In the genomic region with DNA sequence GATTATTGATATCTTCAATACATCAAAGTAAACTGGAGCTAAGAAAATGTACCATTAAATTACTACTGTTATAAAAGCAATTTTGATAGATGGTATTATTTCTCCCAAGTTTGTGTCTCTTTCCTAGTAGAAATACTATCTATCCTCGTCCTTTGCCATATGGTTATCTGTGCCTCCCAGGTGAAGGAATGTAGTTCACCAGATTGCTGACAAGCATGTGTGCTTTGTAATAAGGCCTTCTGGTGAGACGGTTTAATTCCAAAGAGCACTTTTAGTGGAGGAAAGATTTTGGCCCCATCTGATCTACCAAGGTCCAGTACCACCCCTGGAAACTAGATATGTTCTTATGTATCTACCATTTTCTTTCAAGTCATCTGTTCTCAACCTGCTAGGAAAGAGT, we compare ENCODE assay signal across 21 cellular contexts.
"Had no signal": no experiment of that assay in that cellular context is flagged by ENCODE, and none has a peak within 500 bp of the region (broad histone marks: within the 10 kb centered on the region; RNA-seq: fewer than 3 reads in every experiment).

No MANE protein-coding gene starts in this region.

- H3K36me3 Mint-ChIP-seq: naive thymus-derived CD8-positive, alpha-beta T cell had no signal

- H3K36me3 ChIP-seq: gastrocnemius medialis, heart left ventricle, left lung, ovary, sigmoid colon, suprapubic skin, transverse colon, vagina had no signal

- H3K4me3 ChIP-seq: gastrocnemius medialis, heart left ventricle, hepatocyte, left lung, ovary, psoas muscle, sigmoid colon, suprapubic skin, transverse colon, vagina had no signal

- H3K79me2 ChIP-seq: hepatocyte had no signal

- H3K4me2 ChIP-seq: hepatocyte had no signal

- H3K27me3 Mint-ChIP-seq: stimulated activated naive B cell treated with anti-CD40 and anti-IgM and Interleukin-4, amounts not matched to agents 10 μg/mL and 1 μg/mL and 100 μg/mL, for 72 hours; stimulated activated naive CD8-positive, alpha-beta T cell treated with anti-CD3 and anti-CD28 coated beads, Interleukin-15, amount 100 ng/mL, for 72 hours had no signal

- H3K27me3 ChIP-seq: gastrocnemius medialis, heart left ventricle, hepatocyte, left lung, ovary, suprapubic skin, transverse colon, vagina had no signal

- H3K9me3 Mint-ChIP-seq: naive thymus-derived CD8-positive, alpha-beta T cell; nephron progenitor cell; stimulated activated naive CD8-positive, alpha-beta T cell treated with anti-CD3 and anti-CD28 coated beads, Interleukin-15, amount 100 ng/mL, for 72 hours had no signal

- H3K27ac ChIP-seq: gastrocnemius medialis, hepatocyte, left lung, ovary, psoas muscle, sigmoid colon, suprapubic skin, transverse colon, vagina had no signal

- H3K9me3 ChIP-seq: gastrocnemius medialis, heart left ventricle, left lung, ovary, psoas muscle, sigmoid colon, suprapubic skin, transverse colon, vagina had no signal

- H3K4me1 ChIP-seq: left lung, sigmoid colon, suprapubic skin, transverse colon, vagina had no signal

- DNase-seq: cortex of kidney; foreskin fibroblast; gastrocnemius medialis; heart left ventricle; left cardiac atrium; left lung; naive thymus-derived CD8-positive, alpha-beta T cell; nephron progenitor cell; occipital lobe; ovary; posterior cingulate gyrus; psoas muscle; right cardiac atrium; sigmoid colon; stimulated activated CD4-positive, alpha-beta T cell treated with anti-CD3 and anti-CD28 coated beads, Interleukin-4, amount 100 ng/mL, for 4 hours; stimulated activated naive B cell treated with anti-CD40 and anti-IgM and Interleukin-4, amounts not matched to agents 10 μg/mL and 1 μg/mL and 100 μg/mL, for 72 hours; stimulated activated naive CD8-positive, alpha-beta T cell treated with anti-CD3 and anti-CD28 coated beads, Interleukin-15, amount 100 ng/mL, for 72 hours; transverse colon had no signal

- H3K4me3 Mint-ChIP-seq: naive thymus-derived CD8-positive, alpha-beta T cell; nephron progenitor cell; stimulated activated naive B cell treated with anti-CD40 and anti-IgM and Interleukin-4, amounts not matched to agents 10 μg/mL and 1 μg/mL and 100 μg/mL, for 72 hours; stimulated activated naive CD8-positive, alpha-beta T cell treated with anti-CD3 and anti-CD28 coated beads, Interleukin-15, amount 100 ng/mL, for 72 hours had no signal

- H3K27ac Mint-ChIP-seq: naive thymus-derived CD8-positive, alpha-beta T cell; nephron progenitor cell; stimulated activated naive B cell treated with anti-CD40 and anti-IgM and Interleukin-4, amounts not matched to agents 10 μg/mL and 1 μg/mL and 100 μg/mL, for 72 hours had no signal
